9 cellular contexts compared by ENCODE assay signal in genomic region chr12:45575823-45576448, GRCh38.
DNase-seq lines count a peak whose midpoint lies in the region; ATAC-seq and TF ChIP-seq lines count a peak whose summit lies in the region.
"Had no signal": no experiment of that assay in that cellular context is flagged by ENCODE, and none has a peak within 500 bp of the region (broad histone marks: within the 10 kb centered on the region; RNA-seq: fewer than 3 reads in every experiment).

No MANE protein-coding gene starts in this region.

- H3K4me1 ChIP-seq in ovary (ENCODE audit: insufficient read depth) (no peaks in the 10 kb centered on the region), psoas muscle (no peaks in the 10 kb centered on the region)

- TF ChIP-seq EP300 in ovary (IDR thresholded peaks at IDR 0.05) = no peak

- no peaks in the 10 kb centered on the region for H3K9me3 ChIP-seq in ovary
- no peaks in the 10 kb centered on the region for H3K9me3 ChIP-seq in psoas muscle

- H3K27ac ChIP-seq in ovary = no peak overlapping the region
- H3K27ac ChIP-seq in psoas muscle = no peak overlapping the region

- DNase-seq in NOMO-1 (lab: John Stamatoyannopoulos, UW; ENCODE audit: unreplicated experiment in 2 of 2) (peak; percentile 88 to 92), pons (ENCODE audit: low spot score) (peak; percentile 51), erythroblast (lab: John Stamatoyannopoulos, UW) (no peak), ovary (no peak), psoas muscle (no peak)
- no peak for DNase-seq in activated CD4-positive, alpha-beta T cell treated with anti-CD3 and anti-CD28 coated beads for 48 hours
- DNase-seq: NCI-H2081 had no signal

- H3K4me3 ChIP-seq in ovary (no peak overlapping the region), psoas muscle (no peak overlapping the region)

- TF ChIP-seq POLR2A in erythroblast (IDR thresholded peaks at IDR 0.05; ENCODE audit: low read length) (no peak), ovary (IDR thresholded peaks at IDR 0.05) (no peak)

- H3K27me3 ChIP-seq in ovary = no peaks in the 10 kb centered on the region
- peaks cover 0 to 2% (median 0%) of the 10 kb centered on the region in 3 donors for H3K27me3 ChIP-seq in psoas muscle (ENCODE audit: insufficient read depth in 3 of 3, low read length in 2 of 3)

- ATAC-seq in GM18909 (IDR thresholded peaks at IDR 0.05; ENCODE audit: poor library complexity, unreplicated experiment) (peak; percentile 60), HG02852 (IDR thresholded peaks at IDR 0.05; ENCODE audit: unreplicated experiment) (peak; percentile 73), psoas muscle (no peak)

- WGBS in ovary, 3 donors = 67 to 72% (median 71%) methylated on average over 7 of the region's 7 CpGs
- WGBS in psoas muscle, 3 donors = 59 to 74% (median 67%) methylated on average over 7 of the region's 7 CpGs

- H3K36me3 ChIP-seq in ovary (no peaks in the 10 kb centered on the region), psoas muscle (ENCODE audit: insufficient read depth in 1 of 2, low read depth in 1 of 2) (no peaks in the 10 kb centered on the region)

- TF ChIP-seq CTCF in ovary (IDR thresholded peaks at IDR 0.05) = no peak
- no peak for TF ChIP-seq CTCF in psoas muscle (IDR thresholded peaks at IDR 0.05)

- intact Hi-C loops in ovary (cut with DNase I) = no loop called here
- intact Hi-C loops in psoas muscle (cut with DNase I) = no loop called here

Comparison
In these comparisons a context has a peak if more than half of its experiments do, and no peak if none do; other contexts are left out.
1. ATAC-seq: peak in GM18909 (single experiment) and HG02852 (single experiment); none in psoas muscle (0 of 4).
2. DNase-seq: peak in NOMO-1 (2 of 2) and pons (single experiment); none in erythroblast (0 of 2), ovary (0 of 5), psoas muscle (0 of 2) and activated CD4-positive, alpha-beta T cell treated with anti-CD3 and anti-CD28 coated beads for 48 hours (single experiment).